In genomic region chr12:64258576-64258975, GRCh38 we compare ENCODE assay signal across 18 cellular contexts. TPM values are rescaled to one million over a fixed set of nuclear protein-coding genes. Genes with fewer than 3 reads are reported as not detected.
DNase-seq lines count a peak whose midpoint lies in the region; ATAC-seq lines count a peak whose summit lies in the region.
"Had no signal": no experiment of that assay in that cellular context is flagged by ENCODE, and none has a peak within 500 bp of the region (broad histone marks: within the 10 kb centered on the region; RNA-seq: fewer than 3 reads in every experiment).

No MANE protein-coding gene starts in this region.

- no peak overlapping the region for H2BK120ac ChIP-seq in mesendoderm (ENCODE audit: low read depth, low read length)

- no peaks in the 10 kb centered on the region for H3K36me3 ChIP-seq in mesendoderm (ENCODE audit: control insufficient read depth, insufficient read depth, low read length)

- no peak for ATAC-seq in GM21447 (IDR thresholded peaks at IDR 0.05; ENCODE audit: unreplicated experiment)
- ATAC-seq in GM18519 (IDR thresholded peaks at IDR 0.05; ENCODE audit: low FRiP score, unreplicated experiment): no peak
- ATAC-seq: A549, Right ventricle myocardium inferior had no signal

- H3K23ac ChIP-seq in mesendoderm (ENCODE audit: low read length): no peak overlapping the region

- no peak overlapping the region for H3K27ac ChIP-seq in mesendoderm (ENCODE audit: low read depth, low read length)
- H3K27ac ChIP-seq: A549, SK-N-MC had no signal

- H3K4me2 ChIP-seq in mesendoderm (ENCODE audit: low read length): no peak overlapping the region
- H3K4me2 ChIP-seq: A549 had no signal

- H3K79me2 ChIP-seq in mesendoderm (ENCODE audit: control insufficient read depth, insufficient read depth, low read length): no peaks in the 10 kb centered on the region

- H4K5ac ChIP-seq in mesendoderm (ENCODE audit: low read length): no peak overlapping the region

- no peaks in the 10 kb centered on the region for H3K79me1 ChIP-seq in mesendoderm (ENCODE audit: low read length)

- no peaks in the 10 kb centered on the region for H3K27me3 ChIP-seq in mesendoderm (ENCODE audit: insufficient read depth, low read length, poor library complexity)

- no peak overlapping the region for H2AK5ac ChIP-seq in mesendoderm (ENCODE audit: low read length)

- H2BK5ac ChIP-seq in mesendoderm (ENCODE audit: low read length): no peak overlapping the region

- no peak overlapping the region for H2BK15ac ChIP-seq in mesendoderm (replicated peaks; ENCODE audit: low read depth)

- H3K4me3 ChIP-seq in mesendoderm (ENCODE audit: low read length): no peak overlapping the region
- H3K4me3 ChIP-seq: A549, SK-N-MC had no signal

- H3K4ac ChIP-seq in mesendoderm (ENCODE audit: low read depth, low read length): no peak overlapping the region

- no peak overlapping the region for H4K8ac ChIP-seq in mesendoderm (ENCODE audit: low read depth, low read length)

- peak; percentile 12 for DNase-seq in NCI-H748 (lab: John Stamatoyannopoulos, UW; ENCODE audit: unreplicated experiment)
- DNase-seq in NCI-H748 treated with DMSO at 0.1 percent for 48 hours (lab: John Stamatoyannopoulos, UW): no peak
- DNase-seq in ELR (ENCODE audit: low read depth): peak; percentile 11
- DNase-seq in SHP77 treated with DMSO at 0.1 percent for 48 hours (lab: John Stamatoyannopoulos, UW): peak; percentile 1
- DNase-seq in mesendoderm: peak; percentile 22
- DNase-seq in DMS114 treated with DMSO at 0.1 percent for 48 hours (lab: John Stamatoyannopoulos, UW; ENCODE audit: unreplicated experiment): no peak
- DNase-seq: CD4-positive, alpha-beta T cell; DND-41; GDM1; NCI-H1048; NCI-H1436; NCI-H2029 treated with DMSO at 0.1 percent for 48 hours; NCI-H524 had no signal

- H3K18ac ChIP-seq in mesendoderm (ENCODE audit: low read length): no peak overlapping the region

- no CpG with 5 or more reads among the region's 3 CpGs for WGBS in mesendoderm (ENCODE audit: extremely low coverage, insufficient coverage, low lambda C conversion rate)

- H3K56ac ChIP-seq in mesendoderm (ENCODE audit: low read length): no peak overlapping the region

- no peaks in the 10 kb centered on the region for H3K4me1 ChIP-seq in mesendoderm (ENCODE audit: control insufficient read depth, low read depth, low read length)
- H3K4me1 ChIP-seq: A549 had no signal

- H3K9ac ChIP-seq in mesendoderm (ENCODE audit: low read length): no peak overlapping the region

RNA-seq across cellular contexts. Expression of gene KICS2, which starts 36.5 kb away (rescaled TPM):
- polyA plus RNA-seq in mesendoderm (2013, experiment 1 of 2): 3.7 TPM
- polyA plus RNA-seq in mesendoderm (2013, experiment 2 of 2): 3.8 TPM

Comparison
In these comparisons a context has a peak if more than half of its experiments do, and no peak if none do; other contexts are left out.
1. DNase-seq: peak in NCI-H748 (single experiment), ELR (single experiment), SHP77 treated with DMSO at 0.1 percent for 48 hours (single experiment) and mesendoderm (single experiment); none in NCI-H748 treated with DMSO at 0.1 percent for 48 hours (single experiment) and DMS114 treated with DMSO at 0.1 percent for 48 hours (single experiment).